In genomic region chr1:20589331-20590312, GRCh38 we compare ENCODE assay signal across 8 cellular contexts. TPM values are rescaled to one million over a fixed set of nuclear protein-coding genes. Genes with fewer than 3 reads are reported as not detected.
DNase-seq lines count a peak whose midpoint lies in the region; ATAC-seq and TF ChIP-seq lines count a peak whose summit lies in the region.

No MANE protein-coding gene starts in this region.

- intact Hi-C loops in colonic mucosa (cut with DNase I): no loop called here

- ATAC-seq in left lobe of liver: peak; percentile 18
- no peak for ATAC-seq in thoracic aorta (ENCODE audit: insufficient number of reproducible peaks, low FRiP score, low read depth)
- ATAC-seq in GM21515 (IDR thresholded peaks at IDR 0.05; ENCODE audit: unreplicated experiment): no peak

- H3K27me3 ChIP-seq in MM.1S (replicated peaks; ENCODE audit: insufficient read depth, low read length) (peaks cover 47% of the 10 kb centered on the region), colonic mucosa (no peaks in the 10 kb centered on the region), thoracic aorta (replicated peaks; ENCODE audit: insufficient read depth) (no peaks in the 10 kb centered on the region)

- no peaks in the 10 kb centered on the region for H3K9me2 ChIP-seq in MM.1S (replicated peaks; ENCODE audit: insufficient read depth, low read length)

- no peaks in the 10 kb centered on the region for H4K20me1 ChIP-seq in MM.1S (ENCODE audit: insufficient read depth, low read length)

- H3K27ac ChIP-seq in MM.1S (ENCODE audit: low read length) (no peak overlapping the region), colonic mucosa (peak overlapping the region; percentile 79), thoracic aorta (no peak overlapping the region)

- H3K4me2 ChIP-seq in MM.1S (ENCODE audit: low read depth, low read length): peak overlapping the region; percentile 16; the same call in 1 of the 2 replicates

- H3F3A ChIP-seq in MM.1S (ENCODE audit: insufficient read depth, low read length): no peaks in the 10 kb centered on the region

- no peak for TF ChIP-seq CTCF in MM.1S (IDR thresholded peaks at IDR 0.05; ENCODE audit: low read length)
- no peak for TF ChIP-seq CTCF in colonic mucosa (IDR thresholded peaks at IDR 0.05)
- no peak for TF ChIP-seq CTCF in thoracic aorta (IDR thresholded peaks at IDR 0.05)

- H3K79me2 ChIP-seq in MM.1S (ENCODE audit: low read length): no peaks in the 10 kb centered on the region

- no peaks in the 10 kb centered on the region for H3K36me3 ChIP-seq in MM.1S (replicated peaks; ENCODE audit: insufficient read depth, low read length)
- H3K36me3 ChIP-seq in colonic mucosa: no peaks in the 10 kb centered on the region
- H3K36me3 ChIP-seq in thoracic aorta: no peaks in the 10 kb centered on the region

- DNase-seq in MM.1S (no peak), colonic mucosa (peak; percentile 32), left lobe of liver (ENCODE audit: low spot score) (peak; percentile 65), thoracic aorta (ENCODE audit: low spot score) (no peak), putamen (ENCODE audit: low spot score) (no peak), NCI-H774 (lab: John Stamatoyannopoulos, UW) (no peak)
- DNase-seq in stimulated activated CD4-positive, alpha-beta T cell treated with anti-CD3 and anti-CD28 coated beads, Interleukin-2, amount 100 ng/mL, for 48 hours: no peak

- H3K9me3 ChIP-seq in MM.1S (replicated peaks; ENCODE audit: insufficient read depth, low read length) (no peaks in the 10 kb centered on the region), colonic mucosa (no peaks in the 10 kb centered on the region), thoracic aorta (no peaks in the 10 kb centered on the region)

- H3K4me1 ChIP-seq in MM.1S (ENCODE audit: low read length) (0 out of 2 replicates have a peak, but pooled peaks cover 9% of the 10 kb centered on the region), colonic mucosa (no peaks in the 10 kb centered on the region), thoracic aorta (ENCODE audit: control insufficient read depth in 1 of 2, low read depth in 2 of 2) (peaks cover 0 to 9% of the 10 kb centered on the region in 2 donors)

- H3K9ac ChIP-seq in MM.1S (ENCODE audit: low read length): no peak overlapping the region
- H3K9ac ChIP-seq in colonic mucosa (ENCODE audit: low read depth in 2 of 2, low read length in 2 of 2): peak overlapping the region; percentile 52 to 66

- H3K4me3 ChIP-seq in MM.1S (ENCODE audit: low read length) (no peak overlapping the region), colonic mucosa (peak overlapping the region; percentile 45), thoracic aorta (peak overlapping the region; percentile 39)

- H2AFZ ChIP-seq in MM.1S (ENCODE audit: low read length): no peak overlapping the region

RNA-seq across cellular contexts. Expression of gene CDA, which starts 0.7 kb away (rescaled TPM):
- total RNA-seq in colonic mucosa (100 to 1,000 TPM in 1 of 2 donors, 10 to 100 TPM in 1; 29.1 to 110 TPM), left lobe of liver (29.7 TPM), thoracic aorta (1 to 10 TPM in 1 of 2 donors, under 1 TPM in 1; 0.92 to 3.0 TPM)

RNA-seq across cellular contexts. Expression of gene FAM43B, which starts 37.2 kb away (rescaled TPM):
- total RNA-seq in colonic mucosa (under 1 TPM; 0.16 to 0.27 TPM), left lobe of liver (0.35 TPM), thoracic aorta (1 to 10 TPM in 1 of 2 donors, under 1 TPM in 1; 0.27 to 3.0 TPM)

RNA-seq across cellular contexts. Expression of gene PINK1, which starts 43.6 kb away (rescaled TPM):
- total RNA-seq in colonic mucosa (100 to 1,000 TPM in 1 of 2 donors, 10 to 100 TPM in 1; 49.7 to 119 TPM), left lobe of liver (90.5 TPM), thoracic aorta (100 to 1,000 TPM in 1 of 2 donors, 10 to 100 TPM in 1; 88.4 to 140 TPM)

Comparison
In these comparisons a context has a peak if more than half of its experiments do, and no peak if none do; other contexts are left out.
1. DNase-seq: peak in colonic mucosa (single experiment) and left lobe of liver (single experiment); none in MM.1S (single experiment), thoracic aorta (single experiment), putamen (single experiment), stimulated activated CD4-positive, alpha-beta T cell treated with anti-CD3 and anti-CD28 coated beads, Interleukin-2, amount 100 ng/mL, for 48 hours (0 of 2) and NCI-H774 (single experiment).